In the genomic region with DNA sequence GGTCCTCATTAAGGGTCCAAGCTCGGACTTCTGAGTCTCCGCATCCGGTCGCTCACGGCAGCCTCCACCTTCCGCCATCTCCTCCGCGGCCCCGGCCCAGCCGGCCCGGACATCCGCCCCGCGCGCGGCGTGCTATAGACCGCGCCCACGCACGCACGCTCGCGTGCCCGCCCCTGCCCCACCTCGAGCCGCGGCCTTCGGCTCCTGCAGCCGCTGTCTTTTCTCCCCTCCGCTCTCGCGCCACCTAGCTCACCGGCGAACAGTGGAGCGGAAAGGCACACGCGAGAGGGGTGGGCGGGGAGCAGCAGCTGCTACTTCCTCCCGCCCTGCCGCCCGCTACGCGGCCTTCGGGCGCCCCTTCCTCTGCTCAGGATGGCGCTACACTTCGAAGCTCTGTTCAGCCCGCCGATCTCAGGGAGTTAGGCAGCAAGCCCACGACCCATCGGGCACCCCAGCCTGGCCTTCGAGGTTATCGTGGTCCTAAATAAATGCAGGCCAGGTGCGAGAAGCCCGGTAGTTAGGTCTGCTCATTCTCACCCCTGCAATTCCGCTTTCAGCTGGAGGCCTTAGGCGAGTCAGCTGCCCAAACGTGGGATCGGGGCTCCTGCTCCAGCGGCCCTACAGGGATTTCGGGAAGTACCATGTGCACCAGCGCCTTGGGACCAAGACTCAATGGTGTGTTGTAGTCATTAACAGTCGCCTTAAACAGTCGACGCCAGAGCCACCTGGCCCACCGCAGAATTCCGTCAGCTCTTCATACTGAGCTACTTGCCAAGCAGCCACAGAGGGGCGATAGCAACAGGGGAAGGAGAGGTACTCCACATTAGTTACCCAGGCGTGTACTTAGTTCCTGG, we compare ENCODE assay signal across 1 cellular context.
TF ChIP-seq lines count a peak whose summit lies in the region.

A gene with protein sequence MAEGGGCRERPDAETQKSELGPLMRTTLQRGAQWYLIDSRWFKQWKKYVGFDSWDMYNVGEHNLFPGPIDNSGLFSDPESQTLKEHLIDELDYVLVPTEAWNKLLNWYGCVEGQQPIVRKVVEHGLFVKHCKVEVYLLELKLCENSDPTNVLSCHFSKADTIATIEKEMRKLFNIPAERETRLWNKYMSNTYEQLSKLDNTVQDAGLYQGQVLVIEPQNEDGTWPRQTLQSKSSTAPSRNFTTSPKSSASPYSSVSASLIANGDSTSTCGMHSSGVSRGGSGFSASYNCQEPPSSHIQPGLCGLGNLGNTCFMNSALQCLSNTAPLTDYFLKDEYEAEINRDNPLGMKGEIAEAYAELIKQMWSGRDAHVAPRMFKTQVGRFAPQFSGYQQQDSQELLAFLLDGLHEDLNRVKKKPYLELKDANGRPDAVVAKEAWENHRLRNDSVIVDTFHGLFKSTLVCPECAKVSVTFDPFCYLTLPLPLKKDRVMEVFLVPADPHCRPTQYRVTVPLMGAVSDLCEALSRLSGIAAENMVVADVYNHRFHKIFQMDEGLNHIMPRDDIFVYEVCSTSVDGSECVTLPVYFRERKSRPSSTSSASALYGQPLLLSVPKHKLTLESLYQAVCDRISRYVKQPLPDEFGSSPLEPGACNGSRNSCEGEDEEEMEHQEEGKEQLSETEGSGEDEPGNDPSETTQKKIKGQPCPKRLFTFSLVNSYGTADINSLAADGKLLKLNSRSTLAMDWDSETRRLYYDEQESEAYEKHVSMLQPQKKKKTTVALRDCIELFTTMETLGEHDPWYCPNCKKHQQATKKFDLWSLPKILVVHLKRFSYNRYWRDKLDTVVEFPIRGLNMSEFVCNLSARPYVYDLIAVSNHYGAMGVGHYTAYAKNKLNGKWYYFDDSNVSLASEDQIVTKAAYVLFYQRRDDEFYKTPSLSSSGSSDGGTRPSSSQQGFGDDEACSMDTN (minus strand): TSS at position 107 of the 854 bp plus-strand sequence. CDS start 29 bp downstream, at position 78.

TF ChIP-seq in SK-N-SH, 30 proteins besides CTCF, POLR2A, EP300 and RAD21 (continued from another document):
- TF ChIP-seq, protein P1, sequence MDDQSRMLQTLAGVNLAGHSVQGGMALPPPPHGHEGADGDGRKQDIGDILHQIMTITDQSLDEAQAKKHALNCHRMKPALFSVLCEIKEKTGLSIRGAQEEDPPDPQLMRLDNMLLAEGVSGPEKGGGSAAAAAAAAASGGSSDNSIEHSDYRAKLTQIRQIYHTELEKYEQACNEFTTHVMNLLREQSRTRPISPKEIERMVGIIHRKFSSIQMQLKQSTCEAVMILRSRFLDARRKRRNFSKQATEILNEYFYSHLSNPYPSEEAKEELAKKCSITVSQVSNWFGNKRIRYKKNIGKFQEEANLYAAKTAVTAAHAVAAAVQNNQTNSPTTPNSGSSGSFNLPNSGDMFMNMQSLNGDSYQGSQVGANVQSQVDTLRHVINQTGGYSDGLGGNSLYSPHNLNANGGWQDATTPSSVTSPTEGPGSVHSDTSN (IDR thresholded peaks at IDR 0.05), result no peak
- TF ChIP-seq RCOR1 (IDR thresholded peaks at IDR 0.05; ENCODE audit: low read length) (no peak), SMC3 (IDR thresholded peaks at IDR 0.05; ENCODE audit: low read depth, low read length) (peak; percentile 35; the same call in 1 of the 2 replicates), TEAD4 (IDR thresholded peaks at IDR 0.05; ENCODE audit: borderline replicate concordance, insufficient read depth) (no peak), RXRA (IDR thresholded peaks at IDR 0.05; ENCODE audit: borderline replicate concordance, low read depth) (no peak), MEF2A (IDR thresholded peaks at IDR 0.05; ENCODE audit: borderline replicate concordance, low read depth) (no peak), YY1 (IDR thresholded peaks at IDR 0.05; ENCODE audit: low read depth) (peak; percentile 84), SIN3A (IDR thresholded peaks at IDR 0.05; ENCODE audit: borderline replicate concordance, low read depth, low read length) (peak; percentile 25; the same call in 1 of the 2 replicates), EZH2phosphoT487 (IDR thresholded peaks at IDR 0.05; ENCODE audit: borderline replicate concordance, low read depth) (no peak), FOSL2 (IDR thresholded peaks at IDR 0.05; ENCODE audit: borderline replicate concordance, low read depth) (no peak), GABPA (IDR thresholded peaks at IDR 0.05; ENCODE audit: low read depth) (peak; percentile 77), TCF12 (IDR thresholded peaks at IDR 0.05) (no peak; the same call in 1 of the 2 replicates), NRF1 (IDR thresholded peaks at IDR 0.05; ENCODE audit: low read depth, low read length) (peak; percentile 55), POLR2AphosphoS5 (IDR thresholded peaks at IDR 0.05; ENCODE audit: low read depth, low read length) (peak; percentile 85)
- TF ChIP-seq, protein P2, sequence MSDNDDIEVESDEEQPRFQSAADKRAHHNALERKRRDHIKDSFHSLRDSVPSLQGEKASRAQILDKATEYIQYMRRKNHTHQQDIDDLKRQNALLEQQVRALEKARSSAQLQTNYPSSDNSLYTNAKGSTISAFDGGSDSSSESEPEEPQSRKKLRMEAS (IDR thresholded peaks at IDR 0.05; ENCODE audit: low read depth), result peak; percentile 92
- TF ChIP-seq, protein P3, sequence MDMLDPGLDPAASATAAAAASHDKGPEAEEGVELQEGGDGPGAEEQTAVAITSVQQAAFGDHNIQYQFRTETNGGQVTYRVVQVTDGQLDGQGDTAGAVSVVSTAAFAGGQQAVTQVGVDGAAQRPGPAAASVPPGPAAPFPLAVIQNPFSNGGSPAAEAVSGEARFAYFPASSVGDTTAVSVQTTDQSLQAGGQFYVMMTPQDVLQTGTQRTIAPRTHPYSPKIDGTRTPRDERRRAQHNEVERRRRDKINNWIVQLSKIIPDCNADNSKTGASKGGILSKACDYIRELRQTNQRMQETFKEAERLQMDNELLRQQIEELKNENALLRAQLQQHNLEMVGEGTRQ (IDR thresholded peaks at IDR 0.05; ENCODE audit: borderline replicate concordance, low read depth, low read length), result no peak
- TF ChIP-seq, protein P4, sequence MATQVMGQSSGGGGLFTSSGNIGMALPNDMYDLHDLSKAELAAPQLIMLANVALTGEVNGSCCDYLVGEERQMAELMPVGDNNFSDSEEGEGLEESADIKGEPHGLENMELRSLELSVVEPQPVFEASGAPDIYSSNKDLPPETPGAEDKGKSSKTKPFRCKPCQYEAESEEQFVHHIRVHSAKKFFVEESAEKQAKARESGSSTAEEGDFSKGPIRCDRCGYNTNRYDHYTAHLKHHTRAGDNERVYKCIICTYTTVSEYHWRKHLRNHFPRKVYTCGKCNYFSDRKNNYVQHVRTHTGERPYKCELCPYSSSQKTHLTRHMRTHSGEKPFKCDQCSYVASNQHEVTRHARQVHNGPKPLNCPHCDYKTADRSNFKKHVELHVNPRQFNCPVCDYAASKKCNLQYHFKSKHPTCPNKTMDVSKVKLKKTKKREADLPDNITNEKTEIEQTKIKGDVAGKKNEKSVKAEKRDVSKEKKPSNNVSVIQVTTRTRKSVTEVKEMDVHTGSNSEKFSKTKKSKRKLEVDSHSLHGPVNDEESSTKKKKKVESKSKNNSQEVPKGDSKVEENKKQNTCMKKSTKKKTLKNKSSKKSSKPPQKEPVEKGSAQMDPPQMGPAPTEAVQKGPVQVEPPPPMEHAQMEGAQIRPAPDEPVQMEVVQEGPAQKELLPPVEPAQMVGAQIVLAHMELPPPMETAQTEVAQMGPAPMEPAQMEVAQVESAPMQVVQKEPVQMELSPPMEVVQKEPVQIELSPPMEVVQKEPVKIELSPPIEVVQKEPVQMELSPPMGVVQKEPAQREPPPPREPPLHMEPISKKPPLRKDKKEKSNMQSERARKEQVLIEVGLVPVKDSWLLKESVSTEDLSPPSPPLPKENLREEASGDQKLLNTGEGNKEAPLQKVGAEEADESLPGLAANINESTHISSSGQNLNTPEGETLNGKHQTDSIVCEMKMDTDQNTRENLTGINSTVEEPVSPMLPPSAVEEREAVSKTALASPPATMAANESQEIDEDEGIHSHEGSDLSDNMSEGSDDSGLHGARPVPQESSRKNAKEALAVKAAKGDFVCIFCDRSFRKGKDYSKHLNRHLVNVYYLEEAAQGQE (IDR thresholded peaks at IDR 0.05; ENCODE audit: low read depth, low read length), result peak; percentile 46; the same call in 1 of the 2 replicates
